ENCODE assay signal across 1 cellular context in the genomic region with DNA sequence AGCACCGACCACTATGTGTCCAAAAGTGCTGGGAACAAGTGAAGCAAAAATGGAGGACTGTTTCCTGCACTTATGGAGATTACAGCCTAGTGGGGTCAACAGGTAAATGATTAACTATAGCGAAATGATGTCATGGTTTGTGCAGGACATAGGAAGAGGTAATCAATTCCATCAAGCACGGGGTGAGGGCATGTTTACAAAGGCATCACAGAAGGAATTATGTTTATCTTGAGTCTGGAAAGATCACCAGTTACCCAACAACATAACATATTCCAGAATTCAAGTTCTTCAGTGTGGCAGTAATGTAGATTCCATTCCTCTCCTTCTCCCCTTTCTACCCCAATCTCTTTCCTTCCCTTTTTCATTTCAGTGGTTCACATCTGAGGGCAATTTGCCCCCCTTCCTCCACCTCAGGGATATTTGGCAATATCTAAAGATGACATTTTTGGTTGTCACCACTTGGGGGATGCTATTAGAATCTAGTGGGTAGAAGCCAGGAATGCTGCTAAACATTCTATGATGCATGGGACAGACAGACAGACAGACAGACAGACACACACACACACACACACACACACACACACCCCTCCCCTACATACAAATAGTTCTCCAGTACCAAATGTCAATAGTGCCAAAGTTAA.
A peak's percentile ranks its signal among the peaks of the same experiment; 100 is the strongest.
TF ChIP-seq lines count a peak whose summit lies in the region.

No MANE protein-coding gene starts in this region.

TF ChIP-seq in HepG2, 621 proteins besides CTCF, POLR2A, EP300 and RAD21 (continued from another document):
- TF ChIP-seq, protein P1, sequence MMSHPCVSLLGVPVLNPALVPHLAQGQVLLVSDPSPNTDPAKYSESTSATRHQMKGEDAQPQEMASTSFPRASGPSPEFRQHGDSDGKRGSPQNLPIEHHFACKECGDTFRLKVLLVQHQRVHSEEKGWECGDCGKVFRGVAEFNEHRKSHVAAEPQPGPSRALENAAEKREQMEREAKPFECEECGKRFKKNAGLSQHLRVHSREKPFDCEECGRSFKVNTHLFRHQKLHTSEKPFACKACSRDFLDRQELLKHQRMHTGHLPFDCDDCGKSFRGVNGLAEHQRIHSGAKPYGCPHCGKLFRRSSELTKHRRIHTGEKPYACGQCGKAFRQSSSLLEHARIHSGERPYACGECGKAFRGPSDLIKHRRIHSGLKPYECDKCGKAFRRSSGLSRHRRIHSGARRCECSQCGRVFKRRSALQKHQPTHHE (CRISPR knock-in tag; IDR thresholded peaks at IDR 0.05; ENCODE audit: borderline replicate concordance) = no peak
- TF ChIP-seq ZNF225 (CRISPR knock-in tag; IDR thresholded peaks at IDR 0.05) = no peak
- TF ChIP-seq, protein P2, sequence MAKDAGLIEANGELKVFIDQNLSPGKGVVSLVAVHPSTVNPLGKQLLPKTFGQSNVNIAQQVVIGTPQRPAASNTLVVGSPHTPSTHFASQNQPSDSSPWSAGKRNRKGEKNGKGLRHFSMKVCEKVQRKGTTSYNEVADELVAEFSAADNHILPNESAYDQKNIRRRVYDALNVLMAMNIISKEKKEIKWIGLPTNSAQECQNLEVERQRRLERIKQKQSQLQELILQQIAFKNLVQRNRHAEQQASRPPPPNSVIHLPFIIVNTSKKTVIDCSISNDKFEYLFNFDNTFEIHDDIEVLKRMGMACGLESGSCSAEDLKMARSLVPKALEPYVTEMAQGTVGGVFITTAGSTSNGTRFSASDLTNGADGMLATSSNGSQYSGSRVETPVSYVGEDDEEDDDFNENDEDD (CRISPR knock-in tag; IDR thresholded peaks at IDR 0.05; ENCODE audit: borderline replicate concordance) = no peak
- TF ChIP-seq XRCC5 (optimal IDR thresholded peaks at IDR 0.05; ENCODE audit: low read length) = no peak
- peak; percentile 57; the same call in 1 of the 2 replicates for TF ChIP-seq SOX5 (CRISPR knock-in tag; IDR thresholded peaks at IDR 0.05; ENCODE audit: borderline replicate concordance)
- no peak for TF ChIP-seq ZNF761 (CRISPR knock-in tag; conservative IDR thresholded peaks at IDR 0.05)
- no peak for TF ChIP-seq MAFK (conservative IDR thresholded peaks at IDR 0.05 in 1 of 2, IDR thresholded peaks at IDR 0.05 in 1 of 2; ENCODE audit: low read length in 2 of 2)
- TF ChIP-seq ZNF839 (CRISPR knock-in tag; IDR thresholded peaks at IDR 0.05; ENCODE audit: borderline replicate concordance) = no peak
- TF ChIP-seq, protein P3, sequence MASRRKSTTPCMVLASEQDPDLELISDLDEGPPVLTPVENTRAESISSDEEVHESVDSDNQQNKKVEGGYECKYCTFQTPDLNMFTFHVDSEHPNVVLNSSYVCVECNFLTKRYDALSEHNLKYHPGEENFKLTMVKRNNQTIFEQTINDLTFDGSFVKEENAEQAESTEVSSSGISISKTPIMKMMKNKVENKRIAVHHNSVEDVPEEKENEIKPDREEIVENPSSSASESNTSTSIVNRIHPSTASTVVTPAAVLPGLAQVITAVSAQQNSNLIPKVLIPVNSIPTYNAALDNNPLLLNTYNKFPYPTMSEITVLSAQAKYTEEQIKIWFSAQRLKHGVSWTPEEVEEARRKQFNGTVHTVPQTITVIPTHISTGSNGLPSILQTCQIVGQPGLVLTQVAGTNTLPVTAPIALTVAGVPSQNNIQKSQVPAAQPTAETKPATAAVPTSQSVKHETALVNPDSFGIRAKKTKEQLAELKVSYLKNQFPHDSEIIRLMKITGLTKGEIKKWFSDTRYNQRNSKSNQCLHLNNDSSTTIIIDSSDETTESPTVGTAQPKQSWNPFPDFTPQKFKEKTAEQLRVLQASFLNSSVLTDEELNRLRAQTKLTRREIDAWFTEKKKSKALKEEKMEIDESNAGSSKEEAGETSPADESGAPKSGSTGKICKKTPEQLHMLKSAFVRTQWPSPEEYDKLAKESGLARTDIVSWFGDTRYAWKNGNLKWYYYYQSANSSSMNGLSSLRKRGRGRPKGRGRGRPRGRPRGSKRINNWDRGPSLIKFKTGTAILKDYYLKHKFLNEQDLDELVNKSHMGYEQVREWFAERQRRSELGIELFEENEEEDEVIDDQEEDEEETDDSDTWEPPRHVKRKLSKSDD (CRISPR knock-in tag; IDR thresholded peaks at IDR 0.05; ENCODE audit: low read depth) = no peak
- TF ChIP-seq, protein P4, sequence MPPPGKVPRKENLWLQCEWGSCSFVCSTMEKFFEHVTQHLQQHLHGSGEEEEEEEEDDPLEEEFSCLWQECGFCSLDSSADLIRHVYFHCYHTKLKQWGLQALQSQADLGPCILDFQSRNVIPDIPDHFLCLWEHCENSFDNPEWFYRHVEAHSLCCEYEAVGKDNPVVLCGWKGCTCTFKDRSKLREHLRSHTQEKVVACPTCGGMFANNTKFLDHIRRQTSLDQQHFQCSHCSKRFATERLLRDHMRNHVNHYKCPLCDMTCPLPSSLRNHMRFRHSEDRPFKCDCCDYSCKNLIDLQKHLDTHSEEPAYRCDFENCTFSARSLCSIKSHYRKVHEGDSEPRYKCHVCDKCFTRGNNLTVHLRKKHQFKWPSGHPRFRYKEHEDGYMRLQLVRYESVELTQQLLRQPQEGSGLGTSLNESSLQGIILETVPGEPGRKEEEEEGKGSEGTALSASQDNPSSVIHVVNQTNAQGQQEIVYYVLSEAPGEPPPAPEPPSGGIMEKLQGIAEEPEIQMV (CRISPR knock-in tag; IDR thresholded peaks at IDR 0.05; ENCODE audit: low read depth) = no peak
- no peak for TF ChIP-seq ZNF264 (CRISPR knock-in tag; IDR thresholded peaks at IDR 0.05)
- TF ChIP-seq ZNF333 (CRISPR knock-in tag; IDR thresholded peaks at IDR 0.05; ENCODE audit: borderline replicate concordance) = no peak
- TF ChIP-seq ZNF432 (CRISPR knock-in tag; IDR thresholded peaks at IDR 0.05; ENCODE audit: borderline replicate concordance) = no peak
- no peak for TF ChIP-seq MYC (CRISPR knock-in tag; IDR thresholded peaks at IDR 0.05; ENCODE audit: borderline replicate concordance)
- TF ChIP-seq GATAD1 (CRISPR knock-in tag; IDR thresholded peaks at IDR 0.05) = no peak
- 0 out of 2 replicates have a peak, but pooled peaks have one; percentile 39 for TF ChIP-seq NR2C2 (CRISPR knock-in tag; IDR thresholded peaks at IDR 0.05; ENCODE audit: borderline replicate concordance)
- no peak for TF ChIP-seq PAX8 (CRISPR knock-in tag; IDR thresholded peaks at IDR 0.05; ENCODE audit: borderline replicate concordance)
- TF ChIP-seq ZNF670 (CRISPR knock-in tag; IDR thresholded peaks at IDR 0.05; ENCODE audit: borderline replicate concordance) = peak; percentile 36; the same call in 1 of the 2 replicates
- TF ChIP-seq RARA (CRISPR knock-in tag; IDR thresholded peaks at IDR 0.05) = peak; percentile 87
- TF ChIP-seq ISL2 (CRISPR knock-in tag; IDR thresholded peaks at IDR 0.05) = 0 out of 2 replicates have a peak, but pooled peaks have one; percentile 27
- no peak for TF ChIP-seq TCF7 (IDR thresholded peaks at IDR 0.05; ENCODE audit: low read depth)
- TF ChIP-seq, protein P5, sequence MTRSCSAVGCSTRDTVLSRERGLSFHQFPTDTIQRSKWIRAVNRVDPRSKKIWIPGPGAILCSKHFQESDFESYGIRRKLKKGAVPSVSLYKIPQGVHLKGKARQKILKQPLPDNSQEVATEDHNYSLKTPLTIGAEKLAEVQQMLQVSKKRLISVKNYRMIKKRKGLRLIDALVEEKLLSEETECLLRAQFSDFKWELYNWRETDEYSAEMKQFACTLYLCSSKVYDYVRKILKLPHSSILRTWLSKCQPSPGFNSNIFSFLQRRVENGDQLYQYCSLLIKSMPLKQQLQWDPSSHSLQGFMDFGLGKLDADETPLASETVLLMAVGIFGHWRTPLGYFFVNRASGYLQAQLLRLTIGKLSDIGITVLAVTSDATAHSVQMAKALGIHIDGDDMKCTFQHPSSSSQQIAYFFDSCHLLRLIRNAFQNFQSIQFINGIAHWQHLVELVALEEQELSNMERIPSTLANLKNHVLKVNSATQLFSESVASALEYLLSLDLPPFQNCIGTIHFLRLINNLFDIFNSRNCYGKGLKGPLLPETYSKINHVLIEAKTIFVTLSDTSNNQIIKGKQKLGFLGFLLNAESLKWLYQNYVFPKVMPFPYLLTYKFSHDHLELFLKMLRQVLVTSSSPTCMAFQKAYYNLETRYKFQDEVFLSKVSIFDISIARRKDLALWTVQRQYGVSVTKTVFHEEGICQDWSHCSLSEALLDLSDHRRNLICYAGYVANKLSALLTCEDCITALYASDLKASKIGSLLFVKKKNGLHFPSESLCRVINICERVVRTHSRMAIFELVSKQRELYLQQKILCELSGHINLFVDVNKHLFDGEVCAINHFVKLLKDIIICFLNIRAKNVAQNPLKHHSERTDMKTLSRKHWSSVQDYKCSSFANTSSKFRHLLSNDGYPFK (CRISPR knock-in tag; IDR thresholded peaks at IDR 0.05; ENCODE audit: borderline replicate concordance) = no peak
- 0 out of 2 replicates have a peak, but pooled peaks have one; percentile 20 for TF ChIP-seq RERE (CRISPR knock-in tag; IDR thresholded peaks at IDR 0.05; ENCODE audit: low read depth)
- TF ChIP-seq ZNF616 (CRISPR knock-in tag; IDR thresholded peaks at IDR 0.05; ENCODE audit: low read depth) = no peak
- TF ChIP-seq TCF12 (IDR thresholded peaks at IDR 0.05) = no peak
- no peak for TF ChIP-seq TCF12 (CRISPR knock-in tag; IDR thresholded peaks at IDR 0.05)
- TF ChIP-seq CBX1 (IDR thresholded peaks at IDR 0.05; ENCODE audit: low read depth) = no peak
- peak; percentile 59; the same call in 1 of the 2 replicates for TF ChIP-seq HDAC2 (CRISPR knock-in tag; IDR thresholded peaks at IDR 0.05)
- TF ChIP-seq ZNF468 (CRISPR knock-in tag; IDR thresholded peaks at IDR 0.05) = no peak
- TF ChIP-seq KLF15 (CRISPR knock-in tag; IDR thresholded peaks at IDR 0.05; ENCODE audit: borderline replicate concordance) = no peak
- TF ChIP-seq ARNT (IDR thresholded peaks at IDR 0.05) = no peak
- TF ChIP-seq HDAC6 (IDR thresholded peaks at IDR 0.05; ENCODE audit: low read depth, low read length) = no peak
- peak; percentile 93; the same call in 1 of the 2 replicates for TF ChIP-seq ZNF614 (CRISPR knock-in tag; IDR thresholded peaks at IDR 0.05; ENCODE audit: borderline replicate concordance)
- TF ChIP-seq ZBTB10 (CRISPR knock-in tag; IDR thresholded peaks at IDR 0.05; ENCODE audit: borderline replicate concordance) = no peak
- no peak for TF ChIP-seq SIX4 (CRISPR knock-in tag; IDR thresholded peaks at IDR 0.05)
- no peak for TF ChIP-seq CBX2 (IDR thresholded peaks at IDR 0.05; ENCODE audit: low read depth, low read length)
- TF ChIP-seq CBX2 (CRISPR knock-in tag; IDR thresholded peaks at IDR 0.05; ENCODE audit: low read depth) = no peak
- TF ChIP-seq TBP (CRISPR knock-in tag; IDR thresholded peaks at IDR 0.05) = no peak
- TF ChIP-seq ZNF230 (CRISPR knock-in tag; IDR thresholded peaks at IDR 0.05) = no peak
- no peak for TF ChIP-seq PLSCR1 (CRISPR knock-in tag; IDR thresholded peaks at IDR 0.05; ENCODE audit: borderline replicate concordance)
